23 cellular contexts compared by ENCODE assay signal in the genomic region with DNA sequence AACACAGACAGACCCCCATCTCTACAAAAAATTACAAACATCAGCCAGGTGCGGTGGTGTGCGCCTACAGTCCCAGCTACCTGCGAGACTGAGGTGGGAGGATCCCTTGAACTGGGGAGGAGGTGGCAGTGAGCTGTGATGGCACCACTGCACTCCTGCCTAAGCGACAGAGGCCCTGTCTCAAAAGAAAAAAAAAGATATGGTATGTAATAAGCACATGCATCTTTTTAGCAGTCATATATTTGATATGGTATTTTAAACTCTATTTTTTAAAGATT. TPM values are rescaled to one million over a fixed set of nuclear protein-coding genes. Genes with fewer than 3 reads are reported as not detected.
A peak's percentile ranks its signal among the peaks of the same experiment; 100 is the strongest.
DNase-seq lines count a peak whose midpoint lies in the region; ATAC-seq and TF ChIP-seq lines count a peak whose summit lies in the region.
"Had no signal": no experiment of that assay in that cellular context is flagged by ENCODE, and none has a peak within 500 bp of the region (broad histone marks: within the 10 kb centered on the region; RNA-seq: fewer than 3 reads in every experiment).

No MANE protein-coding gene starts in this region.

- DNase-seq in activated B cell treated with CpG ODN at 0.5 μM for 24 hours (no peak), memory B cell (ENCODE audit: low spot score in 2 of 2) (no peak), spleen (no peak), NCI-H128 (lab: John Stamatoyannopoulos, UW; ENCODE audit: unreplicated experiment) (no peak), sciatic nerve (ENCODE audit: low spot score) (no peak), SKM-1 treated with dmso at 0.1 percent for 144 hours (lab: John Stamatoyannopoulos, UW; ENCODE audit: unreplicated experiment) (no peak)
- no peak for DNase-seq in naive thymus-derived CD8-positive, alpha-beta T cell
- DNase-seq: activated CD8-positive, alpha-beta T cell treated with anti-CD3 and anti-CD28 coated beads, Interleukin-2, amount 10 ng/mL, durations not matched to agents 7 days and 5 days; activated T-cell treated with anti-CD3 and anti-CD28 coated beads, Interleukin-2, amount 50 U/mL, for 48 hours; DMS 273 treated with DMSO at 0.1 percent for 48 hours; kidney glomerular epithelial cell; midbrain; NCI-H1105; NCI-H82; occipital lobe; SW 1271; upper lobe of left lung had no signal

- H3K4me3 ChIP-seq in GM12875 (ENCODE audit: low read depth, low read length) = peak overlapping the region; percentile 8
- H3K4me3 ChIP-seq in spleen = peak overlapping the region in 1 of 8 donors; percentile 97
- H3K4me3 ChIP-seq: upper lobe of left lung had no signal

- no peaks in the 10 kb centered on the region for H3K27me3 ChIP-seq in spleen (replicated peaks in 1 of 7)
- H3K27me3 ChIP-seq: upper lobe of left lung had no signal

- TF ChIP-seq CTCF in GM12875 (IDR thresholded peaks at IDR 0.05; ENCODE audit: borderline replicate concordance, insufficient read depth, low read depth, low read length) (no peak), activated B cell treated with CpG ODN at 0.5 μM for 24 hours (IDR thresholded peaks at IDR 0.05) (no peak), spleen (IDR thresholded peaks at IDR 0.05 in 8 of 11, conservative IDR thresholded peaks at IDR 0.05 in 3 of 11) (no peak)

- H3K9me3 Mint-ChIP-seq in activated B cell treated with CpG ODN at 0.5 μM for 24 hours (no peaks in the 10 kb centered on the region), memory B cell (no peaks in the 10 kb centered on the region)
- H3K9me3 Mint-ChIP-seq in naive thymus-derived CD8-positive, alpha-beta T cell = no peaks in the 10 kb centered on the region

- no peaks in the 10 kb centered on the region for H3K9me3 ChIP-seq in spleen
- H3K9me3 ChIP-seq: upper lobe of left lung had no signal

- 84 to 98% (median 89%) methylated on average over 4 of the region's 4 CpGs for WGBS in spleen, 5 donors

- H3K27ac Mint-ChIP-seq in activated B cell treated with CpG ODN at 0.5 μM for 24 hours (peak overlapping the region; percentile 83), memory B cell (peak overlapping the region; percentile 89)
- peak overlapping the region in 1 of 10 donors; percentile 3 for H3K27ac Mint-ChIP-seq in naive thymus-derived CD8-positive, alpha-beta T cell
- H3K27ac Mint-ChIP-seq: activated CD8-positive, alpha-beta T cell treated with anti-CD3 and anti-CD28 coated beads, Interleukin-2, amount 10 ng/mL, durations not matched to agents 7 days and 5 days had no signal

- CTCF ChIA-PET in activated B cell treated with CpG ODN at 0.5 μM for 24 hours (lab: Charles Lee) = no interaction called here

- intact Hi-C loops in activated B cell treated with CpG ODN at 0.5 μM for 24 hours (cut with micrococcal nuclease) = no loop called here
- intact Hi-C loops in spleen (cut with DNase I; ENCODE audit: low total_unique reads) = no loop called here
- intact Hi-C loops in sciatic nerve (cut with DNase I) = no loop called here

- no peak for TF ChIP-seq POLR2A in spleen (IDR thresholded peaks at IDR 0.05)

- H3K27me3 Mint-ChIP-seq in activated B cell treated with CpG ODN at 0.5 μM for 24 hours (no peaks in the 10 kb centered on the region), memory B cell (no peaks in the 10 kb centered on the region)
- no peaks in the 10 kb centered on the region for H3K27me3 Mint-ChIP-seq in naive thymus-derived CD8-positive, alpha-beta T cell
- H3K27me3 Mint-ChIP-seq: activated naive CD8-positive, alpha-beta T cell had no signal

- H3K27ac ChIP-seq in spleen = peak overlapping the region in 7 of 8 donors; percentile 78 to 98 (median 94)
- H3K27ac ChIP-seq: C4-2B had no signal

- H3K36me3 ChIP-seq in spleen = peaks cover 0 to 59% (median 16%) of the 10 kb centered on the region in 6 donors

- H3K36me3 Mint-ChIP-seq in activated B cell treated with CpG ODN at 0.5 μM for 24 hours (ENCODE audit: low read depth) (peaks cover 48% of the 10 kb centered on the region), memory B cell (peaks cover 12% of the 10 kb centered on the region)
- peaks cover 7 to 29% (median 11%) of the 10 kb centered on the region in 3 donors for H3K36me3 Mint-ChIP-seq in naive thymus-derived CD8-positive, alpha-beta T cell

- POLR2A ChIA-PET in activated B cell treated with CpG ODN at 0.5 μM for 24 hours (lab: Charles Lee) = interaction anchor here (1.0 kb wide), 2 partner anchors 13 to 21 kb away, joined by 3 to 5 read pairs; no protein-coding TSS in a partner anchor
- POLR2A ChIA-PET in naive thymus-derived CD8-positive, alpha-beta T cell (lab: Charles Lee) = no interaction called here

- H3K4me1 Mint-ChIP-seq in activated B cell treated with CpG ODN at 0.5 μM for 24 hours (peaks cover 91% of the 10 kb centered on the region), memory B cell (peaks cover 64% of the 10 kb centered on the region)
- peaks cover 20 to 90% (median 65%) of the 10 kb centered on the region in 4 donors for H3K4me1 Mint-ChIP-seq in naive thymus-derived CD8-positive, alpha-beta T cell

- peaks cover 49 to 100% (median 74%) of the 10 kb centered on the region in 6 donors for H3K4me1 ChIP-seq in spleen

- no peak for ATAC-seq in activated B cell treated with CpG ODN at 0.5 μM for 24 hours (ENCODE audit: low read depth)
- no peak for ATAC-seq in memory B cell (ENCODE audit: low read depth)
- ATAC-seq in sciatic nerve = no peak
- ATAC-seq in naive thymus-derived CD8-positive, alpha-beta T cell = no peak
- ATAC-seq: activated CD8-positive, alpha-beta T cell treated with anti-CD3 and anti-CD28 coated beads, Interleukin-2, amount 10 ng/mL, durations not matched to agents 7 days and 5 days had no signal

- peak overlapping the region; percentile 11 for H3K4me3 Mint-ChIP-seq in activated B cell treated with CpG ODN at 0.5 μM for 24 hours
- peak overlapping the region; percentile 43 for H3K4me3 Mint-ChIP-seq in memory B cell
- no peak overlapping the region for H3K4me3 Mint-ChIP-seq in naive thymus-derived CD8-positive, alpha-beta T cell
- H3K4me3 Mint-ChIP-seq: activated CD8-positive, alpha-beta T cell treated with anti-CD3 and anti-CD28 coated beads, Interleukin-2, amount 10 ng/mL, durations not matched to agents 7 days and 5 days; activated naive CD8-positive, alpha-beta T cell had no signal

RNA-seq across cellular contexts. Expression of gene SLC15A4, which starts 7.2 kb away (rescaled TPM):
- 48.5 and 54.0 TPM in 2 replicates for total RNA-seq in activated B cell treated with CpG ODN at 0.5 μM for 24 hours
- total RNA-seq in spleen = 10 to 100 TPM; 37.8 to 92.4 (median 49.0) TPM
- polyA plus RNA-seq in spleen = 10 to 100 TPM; 19.0 to 22.7 (median 21.6) TPM
- total RNA-seq in sciatic nerve = 31.9 TPM
- 10 to 100 TPM; 16.1 to 17.9 TPM for total RNA-seq in naive thymus-derived CD8-positive, alpha-beta T cell
- polyA plus RNA-seq in naive thymus-derived CD8-positive, alpha-beta T cell = 10 to 100 TPM in 1 of 3 donors, 1 to 10 TPM in 2; 2.1 to 14.3 (median 6.1) TPM

RNA-seq across cellular contexts. Expression of gene GLT1D1, which starts 36.7 kb away (rescaled TPM):
- total RNA-seq in activated B cell treated with CpG ODN at 0.5 μM for 24 hours = not detected in 2 replicates
- 10 to 100 TPM in 6 of 7 donors, 1 to 10 TPM in 1; 7.8 to 41.4 (median 21.3) TPM for total RNA-seq in spleen
- polyA plus RNA-seq in spleen = 1 to 10 TPM in 2 of 3 donors, under 1 TPM in 1; 0.41 to 3.2 (median 1.6) TPM
- total RNA-seq in sciatic nerve = 2.0 TPM
- not detected for total RNA-seq in naive thymus-derived CD8-positive, alpha-beta T cell
- polyA plus RNA-seq in naive thymus-derived CD8-positive, alpha-beta T cell = not detected
- total RNA-seq: activated CD8-positive, alpha-beta T cell treated with anti-CD3 and anti-CD28 coated beads, Interleukin-2, amount 10 ng/mL, durations not matched to agents 7 days and 5 days; bronchial epithelial cell; RPMI7951 had no signal
- polyA plus RNA-seq: fibroblast of lung had no signal

Comparison
In these comparisons a context has a peak if more than half of its experiments do, and no peak if none do; other contexts are left out.
1. H3K4me3 Mint-ChIP-seq: peak in activated B cell treated with CpG ODN at 0.5 μM for 24 hours (single experiment) and memory B cell (single experiment); none in naive thymus-derived CD8-positive, alpha-beta T cell (0 of 10).